13 cellular contexts compared by ENCODE assay signal in genomic region chr13:75417006-75417384, GRCh38.
DNase-seq lines count a peak whose midpoint lies in the region; ATAC-seq, FAIRE-seq and TF ChIP-seq lines count a peak whose summit lies in the region.
"Had no signal": no experiment of that assay in that cellular context is flagged by ENCODE, and none has a peak within 500 bp of the region (broad histone marks: within the 10 kb centered on the region; RNA-seq: fewer than 3 reads in every experiment).

No MANE protein-coding gene starts in this region.

- no peak for TF ChIP-seq POLR2A in tibial nerve (IDR thresholded peaks at IDR 0.05)

- no peak overlapping the region for H3K4me3 ChIP-seq in astrocyte (ENCODE audit: insufficient read depth, low read depth, low read length)
- no peak overlapping the region for H3K4me3 ChIP-seq in psoas muscle
- H3K4me3 ChIP-seq in colonic mucosa, result no peak overlapping the region
- no peak overlapping the region for H3K4me3 ChIP-seq in tibial nerve
- H3K4me3 ChIP-seq: smooth muscle cell had no signal

- H3K9ac ChIP-seq in astrocyte (ENCODE audit: low read length), result no peak overlapping the region
- H3K9ac ChIP-seq in colonic mucosa (ENCODE audit: low read depth in 2 of 2, low read length in 2 of 2), result no peak overlapping the region

- H3K9me3 ChIP-seq in astrocyte (ENCODE audit: insufficient read depth, low read depth, low read length) (no peaks in the 10 kb centered on the region), psoas muscle (no peaks in the 10 kb centered on the region), colonic mucosa (no peaks in the 10 kb centered on the region), tibial nerve (no peaks in the 10 kb centered on the region)

- H3K36me3 ChIP-seq in astrocyte (ENCODE audit: insufficient read depth, low read length) (no peaks in the 10 kb centered on the region), psoas muscle (ENCODE audit: insufficient read depth in 1 of 2, low read depth in 1 of 2) (no peaks in the 10 kb centered on the region), colonic mucosa (no peaks in the 10 kb centered on the region), tibial nerve (no peaks in the 10 kb centered on the region)

- H3K4me1 Mint-ChIP-seq in astrocyte (ENCODE audit: low read depth, unreplicated experiment), result peaks cover 12% of the 10 kb centered on the region

- H3K36me3 Mint-ChIP-seq in astrocyte (ENCODE audit: low read depth, unreplicated experiment), result peaks cover 1% of the 10 kb centered on the region

- H3K27ac ChIP-seq in astrocyte (ENCODE audit: low read depth, low read length) (no peak overlapping the region), psoas muscle (peak overlapping the region; percentile 87), colonic mucosa (no peak overlapping the region), tibial nerve (peak overlapping the region in 2 of 4 donors; percentile 20 to 48)

- H3K4me2 ChIP-seq in astrocyte (ENCODE audit: low read length), result no peak overlapping the region
- H3K4me2 ChIP-seq: smooth muscle cell had no signal

- H3K4me1 ChIP-seq in astrocyte (ENCODE audit: insufficient read depth, low read length) (peaks cover 25% of the 10 kb centered on the region), psoas muscle (peaks cover 70% of the 10 kb centered on the region), colonic mucosa (no peaks in the 10 kb centered on the region), tibial nerve (peaks cover 0 to 72% (median 19%) of the 10 kb centered on the region in 4 donors)

- no peak for TF ChIP-seq CTCF in astrocyte (IDR thresholded peaks at IDR 0.05; ENCODE audit: insufficient read depth, low read depth, low read length)
- TF ChIP-seq CTCF in psoas muscle (IDR thresholded peaks at IDR 0.05), result no peak
- TF ChIP-seq CTCF in colonic mucosa (IDR thresholded peaks at IDR 0.05), result no peak
- TF ChIP-seq CTCF in tibial nerve (IDR thresholded peaks at IDR 0.05), result no peak

- peak overlapping the region; percentile 45 for H3K4me3 Mint-ChIP-seq in astrocyte (ENCODE audit: unreplicated experiment)
- H3K4me3 Mint-ChIP-seq: stimulated activated naive CD8-positive, alpha-beta T cell treated with anti-CD3 and anti-CD28 coated beads, Interleukin-15, Interleukin-2, amounts not matched to agents 100 ng/mL and 50 ng/mL, for 24 hours had no signal

- peaks cover 18% of the 10 kb centered on the region for H4K20me1 ChIP-seq in astrocyte (ENCODE audit: insufficient read depth, low read length)

- H3K27me3 ChIP-seq in astrocyte (ENCODE audit: insufficient read depth, low read length) (no peaks in the 10 kb centered on the region), psoas muscle (ENCODE audit: insufficient read depth in 3 of 3, low read length in 2 of 3) (no peaks in the 10 kb centered on the region), colonic mucosa (no peaks in the 10 kb centered on the region), tibial nerve (no peaks in the 10 kb centered on the region)

- WGBS in psoas muscle, 3 donors, result 59 to 77% (median 66%) methylated on average over 6 of the region's 6 CpGs
- 86 to 87% methylated on average over 6 of the region's 6 CpGs for WGBS in tibial nerve, 2 donors

- H2AFZ ChIP-seq in astrocyte (ENCODE audit: low read depth, low read length), result no peak overlapping the region

- intact Hi-C loops in psoas muscle (cut with DNase I) (no loop called here), colonic mucosa (cut with DNase I) (no loop called here)

- TF ChIP-seq EP300 in tibial nerve (IDR thresholded peaks at IDR 0.05), result no peak

- peak; percentile 20 for ATAC-seq in GM19035 (IDR thresholded peaks at IDR 0.05; ENCODE audit: unreplicated experiment)
- ATAC-seq in HG02852 (IDR thresholded peaks at IDR 0.05; ENCODE audit: unreplicated experiment), result peak; percentile 2
- peak; percentile 17 to 56 (median 50) for ATAC-seq in psoas muscle
- no peak for ATAC-seq in GM19324 (IDR thresholded peaks at IDR 0.05; ENCODE audit: low FRiP score, unreplicated experiment)

- DNase-seq in astrocyte (ENCODE audit: low read depth), result peak; percentile 11
- DNase-seq in psoas muscle, result peak in 1 of 2 donors; percentile 69
- no peak for DNase-seq in colonic mucosa
- DNase-seq in tibial nerve (ENCODE audit: low spot score in 2 of 2), result no peak
- DNase-seq in activated effector memory CD4-positive, alpha-beta T cell treated with Interleukin-2 at 50 U/mL for 16 hours, result no peak
- DNase-seq: activated naive CD4-positive, alpha-beta T cell; left cardiac atrium; T-helper 9 cell had no signal

- no peaks in the 10 kb centered on the region for H3K27me3 Mint-ChIP-seq in astrocyte (ENCODE audit: low read depth, unreplicated experiment)
- H3K27me3 Mint-ChIP-seq: stimulated activated naive CD8-positive, alpha-beta T cell treated with anti-CD3 and anti-CD28 coated beads, Interleukin-15, Interleukin-2, amounts not matched to agents 100 ng/mL and 50 ng/mL, for 24 hours had no signal

- FAIRE-seq in astrocyte (lab: Jason Lieb, UNC), result no peak

- peaks cover 20% of the 10 kb centered on the region for H3K79me2 ChIP-seq in astrocyte (ENCODE audit: insufficient read depth, low read length)

- no peaks in the 10 kb centered on the region for H3K9me3 Mint-ChIP-seq in astrocyte (ENCODE audit: unreplicated experiment)
- H3K9me3 Mint-ChIP-seq: stimulated activated naive CD8-positive, alpha-beta T cell treated with anti-CD3 and anti-CD28 coated beads, Interleukin-15, Interleukin-2, amounts not matched to agents 100 ng/mL and 50 ng/mL, for 24 hours had no signal

- no peak overlapping the region for H3K27ac Mint-ChIP-seq in astrocyte (ENCODE audit: unreplicated experiment)
